8 cellular contexts compared by ENCODE assay signal in genomic region chr4:86927843-86928395, GRCh38. TPM values are rescaled to one million over a fixed set of nuclear protein-coding genes. Genes with fewer than 3 reads are reported as not detected.
DNase-seq lines count a peak whose midpoint lies in the region; ATAC-seq and TF ChIP-seq lines count a peak whose summit lies in the region.

No MANE protein-coding gene starts in this region.

- peak; percentile 35 for DNase-seq in activated CD4-positive, alpha-beta memory T cell treated with anti-CD3 and anti-CD28 coated beads for 36 hours
- no peak for DNase-seq in activated CD4-positive, alpha-beta memory T cell treated with anti-CD3 and anti-CD28 coated beads, Interleukin-2, amount 10 ng/mL, durations not matched to agents 7 days and 5 days
- DNase-seq in PC-9, result peak; percentile 65 to 90
- DNase-seq in foreskin keratinocyte, result peak; percentile 99 to 100
- DNase-seq in thoracic aorta (ENCODE audit: low spot score), result no peak
- DNase-seq in HT-29 (ENCODE audit: low spot score), result no peak
- DNase-seq in GM23338 (ENCODE audit: low spot score), result no peak
- DNase-seq in nephron progenitor cell, result no peak

- H3K36me3 ChIP-seq in PC-9 (ENCODE audit: low read depth) (no peaks in the 10 kb centered on the region), thoracic aorta (peaks cover 5% of the 10 kb centered on the region), GM23338 (ENCODE audit: insufficient read depth) (no peaks in the 10 kb centered on the region)

- CTCF ChIA-PET in activated CD4-positive, alpha-beta memory T cell treated with anti-CD3 and anti-CD28 coated beads for 36 hours (lab: Charles Lee), result interaction anchor here (0.5 to 2.1 kb wide), 4 partner anchors 8 to 169 kb away, joined by 3 to 9 read pairs (median 3); no protein-coding TSS in a partner anchor
- CTCF ChIA-PET in activated CD4-positive, alpha-beta memory T cell treated with anti-CD3 and anti-CD28 coated beads, Interleukin-2, amount 10 ng/mL, durations not matched to agents 7 days and 5 days (lab: Charles Lee), result interaction anchor here (0.7 to 3.2 kb wide), 3 partner anchors 10 to 228 kb away, joined by 3 to 12 read pairs (median 3); no protein-coding TSS in a partner anchor
- CTCF ChIA-PET in PC-9 (lab: Charles Lee), result interaction anchor here (0.7 kb wide), 2 partner anchors 8 to 44 kb away, joined by 3 read pairs; no protein-coding TSS in a partner anchor

- POLR2A ChIA-PET in activated CD4-positive, alpha-beta memory T cell treated with anti-CD3 and anti-CD28 coated beads for 36 hours (lab: Charles Lee), result interaction anchor here (1.0 kb wide), 1 partner anchor 78 kb away, joined by 5 read pairs; no protein-coding TSS in a partner anchor
- POLR2A ChIA-PET in activated CD4-positive, alpha-beta memory T cell treated with anti-CD3 and anti-CD28 coated beads, Interleukin-2, amount 10 ng/mL, durations not matched to agents 7 days and 5 days (lab: Charles Lee), result interaction anchor here (0.7 kb wide), 1 partner anchor 41 kb away, joined by 3 read pairs; no protein-coding TSS in a partner anchor
- POLR2A ChIA-PET in PC-9 (lab: Charles Lee; ENCODE audit: unreplicated experiment), result interaction anchor here (0.6 to 0.9 kb wide), 3 partner anchors 8 to 166 kb away, joined by 3 to 4 read pairs (median 3); no protein-coding TSS in a partner anchor

- H2AFZ ChIP-seq in PC-9, result peak overlapping the region; percentile 50; the same call in 1 of the 2 replicates
- no peak overlapping the region for H2AFZ ChIP-seq in GM23338

- H3K27me3 ChIP-seq in PC-9 (ENCODE audit: insufficient read depth, low read depth) (no peaks in the 10 kb centered on the region), foreskin keratinocyte (no peaks in the 10 kb centered on the region), thoracic aorta (replicated peaks; ENCODE audit: insufficient read depth) (no peaks in the 10 kb centered on the region), GM23338 (ENCODE audit: insufficient read depth) (no peaks in the 10 kb centered on the region)

- H4K20me1 ChIP-seq in PC-9 (ENCODE audit: insufficient read depth) (no peaks in the 10 kb centered on the region), GM23338 (replicated peaks; ENCODE audit: insufficient read depth) (no peaks in the 10 kb centered on the region)

- peak overlapping the region; percentile 64 for H3K4me2 ChIP-seq in PC-9
- H3K4me2 ChIP-seq in GM23338, result no peak overlapping the region

- intact Hi-C loops in activated CD4-positive, alpha-beta memory T cell treated with anti-CD3 and anti-CD28 coated beads for 36 hours (cut with micrococcal nuclease), result loop anchor here (1.0 kb wide), 1 partner anchor 165 kb away; no protein-coding TSS in a partner anchor
- intact Hi-C loops in PC-9 (cut with micrococcal nuclease; ENCODE audit: unreplicated experiment), result loop anchor here (5.0 kb wide), 1 partner anchor 179 kb away; no protein-coding TSS in a partner anchor

- H3F3A ChIP-seq in PC-9 (ENCODE audit: insufficient read depth, low read depth) (peaks cover 18% of the 10 kb centered on the region; the same call in 1 of the 2 replicates), GM23338 (replicated peaks; ENCODE audit: low read depth) (no peaks in the 10 kb centered on the region)

- H3K27me3 Mint-ChIP-seq in activated CD4-positive, alpha-beta memory T cell treated with anti-CD3 and anti-CD28 coated beads for 36 hours, result no peaks in the 10 kb centered on the region
- no peaks in the 10 kb centered on the region for H3K27me3 Mint-ChIP-seq in activated CD4-positive, alpha-beta memory T cell treated with anti-CD3 and anti-CD28 coated beads, Interleukin-2, amount 10 ng/mL, durations not matched to agents 7 days and 5 days
- H3K27me3 Mint-ChIP-seq in GM23338 (ENCODE audit: insufficient read depth, low read depth, poor library complexity) (peaks cover 5% of the 10 kb centered on the region), nephron progenitor cell (ENCODE audit: low read depth, poor library complexity) (peaks cover 7% of the 10 kb centered on the region)

- BruUV-seq in PC-9 (replicated peaks; lab: Mats Ljungman, UMichigan), result no TSS peak

- ATAC-seq in foreskin keratinocyte, result peak; percentile 90
- peak; percentile 83 for ATAC-seq in thoracic aorta (ENCODE audit: insufficient number of reproducible peaks, low FRiP score, low read depth)
- no peak for ATAC-seq in GM23338

- H3K9me2 ChIP-seq in PC-9 (ENCODE audit: insufficient read depth) (no peaks in the 10 kb centered on the region), GM23338 (ENCODE audit: insufficient read depth) (no peaks in the 10 kb centered on the region)

- H3K9me3 ChIP-seq in PC-9 (ENCODE audit: insufficient read depth, low read depth) (no peaks in the 10 kb centered on the region), thoracic aorta (no peaks in the 10 kb centered on the region)

- H3K4me1 ChIP-seq in PC-9 (replicated peaks; ENCODE audit: insufficient read depth), result peaks cover 32% of the 10 kb centered on the region
- peaks cover 27% of the 10 kb centered on the region for H3K4me1 ChIP-seq in foreskin keratinocyte
- peaks cover 7 to 12% of the 10 kb centered on the region in 2 donors for H3K4me1 ChIP-seq in thoracic aorta (ENCODE audit: control insufficient read depth in 1 of 2, low read depth in 2 of 2)
- no peaks in the 10 kb centered on the region for H3K4me1 ChIP-seq in GM23338 (ENCODE audit: insufficient read depth)

- TF ChIP-seq CTCF in PC-9 (conservative IDR thresholded peaks at IDR 0.05) (no peak), foreskin keratinocyte (conservative IDR thresholded peaks at IDR 0.05) (no peak), thoracic aorta (IDR thresholded peaks at IDR 0.05) (no peak), GM23338 (conservative IDR thresholded peaks at IDR 0.05; ENCODE audit: low read depth in 2 of 2) (no peak), nephron progenitor cell (IDR thresholded peaks at IDR 0.05) (no peak)

- no peak overlapping the region for H3K4me3 Mint-ChIP-seq in activated CD4-positive, alpha-beta memory T cell treated with anti-CD3 and anti-CD28 coated beads for 36 hours
- H3K4me3 Mint-ChIP-seq in activated CD4-positive, alpha-beta memory T cell treated with anti-CD3 and anti-CD28 coated beads, Interleukin-2, amount 10 ng/mL, durations not matched to agents 7 days and 5 days, result no peak overlapping the region
- H3K4me3 Mint-ChIP-seq in GM23338, result no peak overlapping the region
- H3K4me3 Mint-ChIP-seq in nephron progenitor cell, result no peak overlapping the region

- H3K4me1 Mint-ChIP-seq in activated CD4-positive, alpha-beta memory T cell treated with anti-CD3 and anti-CD28 coated beads for 36 hours (ENCODE audit: low read depth), result peaks cover 28% of the 10 kb centered on the region
- H3K4me1 Mint-ChIP-seq in activated CD4-positive, alpha-beta memory T cell treated with anti-CD3 and anti-CD28 coated beads, Interleukin-2, amount 10 ng/mL, durations not matched to agents 7 days and 5 days, result peaks cover 5% of the 10 kb centered on the region
- H3K4me1 Mint-ChIP-seq in GM23338, result peaks cover 5% of the 10 kb centered on the region; the same call in 1 of the 3 replicates
- peaks cover 21% of the 10 kb centered on the region for H3K4me1 Mint-ChIP-seq in nephron progenitor cell

- peak overlapping the region; percentile 73 for H3K27ac Mint-ChIP-seq in activated CD4-positive, alpha-beta memory T cell treated with anti-CD3 and anti-CD28 coated beads for 36 hours
- H3K27ac Mint-ChIP-seq in activated CD4-positive, alpha-beta memory T cell treated with anti-CD3 and anti-CD28 coated beads, Interleukin-2, amount 10 ng/mL, durations not matched to agents 7 days and 5 days, result no peak overlapping the region
- H3K27ac Mint-ChIP-seq in GM23338 (no peak overlapping the region), nephron progenitor cell (no peak overlapping the region)

- no peaks in the 10 kb centered on the region for H3K9me3 Mint-ChIP-seq in activated CD4-positive, alpha-beta memory T cell treated with anti-CD3 and anti-CD28 coated beads for 36 hours
- H3K9me3 Mint-ChIP-seq in activated CD4-positive, alpha-beta memory T cell treated with anti-CD3 and anti-CD28 coated beads, Interleukin-2, amount 10 ng/mL, durations not matched to agents 7 days and 5 days, result no peaks in the 10 kb centered on the region
- no peaks in the 10 kb centered on the region for H3K9me3 Mint-ChIP-seq in GM23338
- H3K9me3 Mint-ChIP-seq in nephron progenitor cell, result peaks cover 3% of the 10 kb centered on the region

- H3K4me3 ChIP-seq in PC-9 (no peak overlapping the region), thoracic aorta (no peak overlapping the region), GM23338 (no peak overlapping the region)

- H3K27ac ChIP-seq in PC-9 (peak overlapping the region; percentile 83), foreskin keratinocyte (peak overlapping the region; percentile 86), thoracic aorta (peak overlapping the region in 1 of 2 donors; percentile 24), GM23338 (ENCODE audit: low read depth) (no peak overlapping the region)

- H3K36me3 Mint-ChIP-seq in activated CD4-positive, alpha-beta memory T cell treated with anti-CD3 and anti-CD28 coated beads for 36 hours, result peaks cover 4% of the 10 kb centered on the region
- H3K36me3 Mint-ChIP-seq in activated CD4-positive, alpha-beta memory T cell treated with anti-CD3 and anti-CD28 coated beads, Interleukin-2, amount 10 ng/mL, durations not matched to agents 7 days and 5 days (ENCODE audit: low read depth), result peaks cover 8% of the 10 kb centered on the region
- H3K36me3 Mint-ChIP-seq in GM23338 (ENCODE audit: low read depth) (peaks cover 15% of the 10 kb centered on the region), nephron progenitor cell (ENCODE audit: low read depth) (peaks cover 35% of the 10 kb centered on the region)

- H3K79me2 ChIP-seq in PC-9 (ENCODE audit: low read depth) (no peaks in the 10 kb centered on the region), GM23338 (replicated peaks; ENCODE audit: insufficient read depth) (no peaks in the 10 kb centered on the region)

RNA-seq across cellular contexts. Expression of gene AFF1, which starts 6.9 kb away (rescaled TPM):
- total RNA-seq in activated CD4-positive, alpha-beta memory T cell treated with anti-CD3 and anti-CD28 coated beads for 36 hours, result 10 to 100 TPM; 46.1 to 50.8 TPM
- 10 to 100 TPM; 68.8 to 72.0 TPM for total RNA-seq in activated CD4-positive, alpha-beta memory T cell treated with anti-CD3 and anti-CD28 coated beads, Interleukin-2, amount 10 ng/mL, durations not matched to agents 7 days and 5 days
- total RNA-seq in PC-9 (2021) (45.3 and 52.8 TPM in 2 replicates), foreskin keratinocyte (16.4 and 19.5 TPM in 2 replicates), thoracic aorta (10 to 100 TPM; 51.9 to 93.2 TPM)
- polyA plus RNA-seq in foreskin keratinocyte (2.3 and 2.7 TPM in 2 replicates), GM23338 (2016; fragmentation: Nextera tagmentation; extraction: Ambion mirVana) (37.6 and 42.6 TPM in 2 replicates)
- 22.6 and 25.6 TPM in 2 replicates for total RNA-seq in HT-29 (2014; rRNA removed; shearing (Covaris generic))
- 53.8 and 67.2 TPM in 2 replicates for total RNA-seq in GM23338 (2014; rRNA removed; shearing (Covaris generic))

RNA-seq across cellular contexts. Expression of gene C4orf36, which starts 35.7 kb away (rescaled TPM):
- under 1 TPM in 1 of 2 experiments, not detected in 1; 0.61 TPM for total RNA-seq in activated CD4-positive, alpha-beta memory T cell treated with anti-CD3 and anti-CD28 coated beads for 36 hours
- not detected for total RNA-seq in activated CD4-positive, alpha-beta memory T cell treated with anti-CD3 and anti-CD28 coated beads, Interleukin-2, amount 10 ng/mL, durations not matched to agents 7 days and 5 days
- total RNA-seq in PC-9 (2021) (2.0 TPM in 1 of 2 replicates, not detected in the other), foreskin keratinocyte (2.8 and 3.2 TPM in 2 replicates), thoracic aorta (not detected)
- polyA plus RNA-seq in foreskin keratinocyte (3.2 and 3.9 TPM in 2 replicates), GM23338 (2016; fragmentation: Nextera tagmentation; extraction: Ambion mirVana) (0.97 and 1.6 TPM in 2 replicates)
- total RNA-seq in HT-29 (2014; rRNA removed; shearing (Covaris generic)), result 0.10 and 0.41 TPM in 2 replicates
- total RNA-seq in GM23338 (2014; rRNA removed; shearing (Covaris generic)), result 1.1 TPM in 1 of 2 replicates, not detected in the other

Comparison
In these comparisons a context has a peak if more than half of its experiments do, and no peak if none do; other contexts are left out.
1. DNase-seq: peak in activated CD4-positive, alpha-beta memory T cell treated with anti-CD3 and anti-CD28 coated beads for 36 hours (single experiment), PC-9 (2 of 2) and foreskin keratinocyte (2 of 2); none in activated CD4-positive, alpha-beta memory T cell treated with anti-CD3 and anti-CD28 coated beads, Interleukin-2, amount 10 ng/mL, durations not matched to agents 7 days and 5 days (single experiment), thoracic aorta (single experiment), HT-29 (single experiment), GM23338 (single experiment) and nephron progenitor cell (single experiment).